Comparison of ENCODE assay signal across 1 cellular context in the genomic region with DNA sequence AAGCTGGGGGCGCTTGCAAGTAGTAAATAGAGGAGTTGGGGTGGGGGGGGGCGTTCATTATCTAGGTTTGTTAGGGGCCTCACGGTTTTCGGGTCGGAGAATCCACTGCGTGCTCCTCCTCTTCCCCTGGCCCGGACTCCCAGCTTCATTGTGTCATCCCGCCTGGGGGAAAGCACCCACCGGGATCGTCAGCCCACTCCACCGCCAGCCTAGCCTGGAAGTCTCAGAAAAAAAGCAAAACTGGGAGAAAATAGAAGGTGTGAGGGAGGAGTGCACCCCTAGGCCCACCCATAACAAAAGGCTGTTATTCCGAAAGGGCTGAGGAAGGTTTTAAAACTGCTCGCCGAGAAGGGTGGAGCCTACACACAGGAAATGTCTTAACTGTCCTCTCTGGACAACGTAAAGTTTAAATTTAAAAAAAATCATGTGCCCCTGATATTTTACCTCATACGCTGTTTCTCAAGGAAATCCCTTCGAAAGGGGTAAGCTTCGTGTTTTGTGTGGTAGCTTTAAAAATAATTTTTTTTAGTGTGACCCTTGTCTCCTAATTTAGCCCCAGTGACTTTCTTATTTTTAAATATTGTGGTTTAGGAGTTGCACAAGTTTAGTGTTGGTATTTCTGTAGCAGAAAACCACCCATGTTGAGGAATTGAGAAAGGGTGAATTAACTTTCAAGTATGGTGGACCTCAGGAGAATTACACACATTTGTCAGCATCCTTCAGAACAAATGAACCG.
TF ChIP-seq lines count a peak whose summit lies in the region.

No MANE protein-coding gene starts in this region.

TF ChIP-seq in HepG2, 621 proteins besides CTCF, POLR2A, EP300 and RAD21 (continued from another document and continues in another):
- TF ChIP-seq ETS1 (CRISPR knock-in tag; IDR thresholded peaks at IDR 0.05) (0 out of 2 replicates have a peak, but pooled peaks have one; percentile 19), DR1 (CRISPR knock-in tag; IDR thresholded peaks at IDR 0.05) (no peak), MZF1 (CRISPR knock-in tag; IDR thresholded peaks at IDR 0.05; ENCODE audit: borderline replicate concordance) (no peak), HOXA3 (CRISPR knock-in tag; IDR thresholded peaks at IDR 0.05) (no peak), RFX5 (IDR thresholded peaks at IDR 0.05; ENCODE audit: low read depth, low read length) (no peak), FOXO1 (CRISPR knock-in tag; IDR thresholded peaks at IDR 0.05) (no peak), MTA1 (CRISPR knock-in tag; IDR thresholded peaks at IDR 0.05; ENCODE audit: borderline replicate concordance) (no peak), ZBTB20 (CRISPR knock-in tag; IDR thresholded peaks at IDR 0.05; ENCODE audit: borderline replicate concordance, low read depth) (no peak), PHF21A (CRISPR knock-in tag; IDR thresholded peaks at IDR 0.05) (no peak), IRF2 (CRISPR knock-in tag; IDR thresholded peaks at IDR 0.05) (no peak), ZNF367 (CRISPR knock-in tag; IDR thresholded peaks at IDR 0.05; ENCODE audit: borderline replicate concordance) (no peak), ATF6 (CRISPR knock-in tag; conservative IDR thresholded peaks at IDR 0.05) (no peak), ZNF326 (CRISPR knock-in tag; IDR thresholded peaks at IDR 0.05; ENCODE audit: borderline replicate concordance) (no peak), MAFK (conservative IDR thresholded peaks at IDR 0.05 in 1 of 2, IDR thresholded peaks at IDR 0.05 in 1 of 2; ENCODE audit: low read length in 2 of 2) (no peak), ZNF737 (CRISPR knock-in tag; IDR thresholded peaks at IDR 0.05; ENCODE audit: borderline replicate concordance) (no peak), ZFP41 (CRISPR knock-in tag; IDR thresholded peaks at IDR 0.05; ENCODE audit: borderline replicate concordance) (no peak), FOSL1 (CRISPR knock-in tag; IDR thresholded peaks at IDR 0.05; ENCODE audit: borderline replicate concordance) (no peak), PHF20 (CRISPR knock-in tag; IDR thresholded peaks at IDR 0.05) (no peak), ZNF816 (CRISPR knock-in tag; IDR thresholded peaks at IDR 0.05; ENCODE audit: borderline replicate concordance) (no peak), HDAC1 (CRISPR knock-in tag; IDR thresholded peaks at IDR 0.05) (peak; percentile 11; the same call in 1 of the 2 replicates), ZNF501 (CRISPR knock-in tag; IDR thresholded peaks at IDR 0.05) (0 out of 2 replicates have a peak, but pooled peaks have one; percentile 57), MYPOP (CRISPR knock-in tag; IDR thresholded peaks at IDR 0.05) (no peak), ADNP (CRISPR knock-in tag; IDR thresholded peaks at IDR 0.05) (no peak), KIAA2018 (CRISPR knock-in tag; IDR thresholded peaks at IDR 0.05; ENCODE audit: borderline replicate concordance) (no peak), SMAD3 (CRISPR knock-in tag; IDR thresholded peaks at IDR 0.05) (no peak), NFIC (IDR thresholded peaks at IDR 0.05; ENCODE audit: low read length) (no peak), BCL6 (CRISPR knock-in tag; IDR thresholded peaks at IDR 0.05) (no peak), KDM5A (IDR thresholded peaks at IDR 0.05; ENCODE audit: borderline replicate concordance, low read length) (no peak), JUND (CRISPR knock-in tag; IDR thresholded peaks at IDR 0.05) (no peak), ZNF263 (CRISPR knock-in tag; IDR thresholded peaks at IDR 0.05) (peak; percentile 53), ATF7 (IDR thresholded peaks at IDR 0.05) (no peak), ATF7 (CRISPR knock-in tag; IDR thresholded peaks at IDR 0.05) (no peak)
- TF ChIP-seq, protein P1, sequence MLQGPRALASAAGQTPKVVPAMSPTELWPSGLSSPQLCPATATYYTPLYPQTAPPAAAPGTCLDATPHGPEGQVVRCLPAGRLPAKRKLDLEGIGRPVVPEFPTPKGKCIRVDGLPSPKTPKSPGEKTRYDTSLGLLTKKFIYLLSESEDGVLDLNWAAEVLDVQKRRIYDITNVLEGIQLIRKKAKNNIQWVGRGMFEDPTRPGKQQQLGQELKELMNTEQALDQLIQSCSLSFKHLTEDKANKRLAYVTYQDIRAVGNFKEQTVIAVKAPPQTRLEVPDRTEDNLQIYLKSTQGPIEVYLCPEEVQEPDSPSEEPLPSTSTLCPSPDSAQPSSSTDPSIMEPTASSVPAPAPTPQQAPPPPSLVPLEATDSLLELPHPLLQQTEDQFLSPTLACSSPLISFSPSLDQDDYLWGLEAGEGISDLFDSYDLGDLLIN (CRISPR knock-in tag; IDR thresholded peaks at IDR 0.05; ENCODE audit: borderline replicate concordance) = no peak
- TF ChIP-seq, protein P2, sequence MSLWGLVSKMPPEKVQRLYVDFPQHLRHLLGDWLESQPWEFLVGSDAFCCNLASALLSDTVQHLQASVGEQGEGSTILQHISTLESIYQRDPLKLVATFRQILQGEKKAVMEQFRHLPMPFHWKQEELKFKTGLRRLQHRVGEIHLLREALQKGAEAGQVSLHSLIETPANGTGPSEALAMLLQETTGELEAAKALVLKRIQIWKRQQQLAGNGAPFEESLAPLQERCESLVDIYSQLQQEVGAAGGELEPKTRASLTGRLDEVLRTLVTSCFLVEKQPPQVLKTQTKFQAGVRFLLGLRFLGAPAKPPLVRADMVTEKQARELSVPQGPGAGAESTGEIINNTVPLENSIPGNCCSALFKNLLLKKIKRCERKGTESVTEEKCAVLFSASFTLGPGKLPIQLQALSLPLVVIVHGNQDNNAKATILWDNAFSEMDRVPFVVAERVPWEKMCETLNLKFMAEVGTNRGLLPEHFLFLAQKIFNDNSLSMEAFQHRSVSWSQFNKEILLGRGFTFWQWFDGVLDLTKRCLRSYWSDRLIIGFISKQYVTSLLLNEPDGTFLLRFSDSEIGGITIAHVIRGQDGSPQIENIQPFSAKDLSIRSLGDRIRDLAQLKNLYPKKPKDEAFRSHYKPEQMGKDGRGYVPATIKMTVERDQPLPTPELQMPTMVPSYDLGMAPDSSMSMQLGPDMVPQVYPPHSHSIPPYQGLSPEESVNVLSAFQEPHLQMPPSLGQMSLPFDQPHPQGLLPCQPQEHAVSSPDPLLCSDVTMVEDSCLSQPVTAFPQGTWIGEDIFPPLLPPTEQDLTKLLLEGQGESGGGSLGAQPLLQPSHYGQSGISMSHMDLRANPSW (CRISPR knock-in tag; IDR thresholded peaks at IDR 0.05; ENCODE audit: borderline replicate concordance) = no peak
- TF ChIP-seq, protein P3, sequence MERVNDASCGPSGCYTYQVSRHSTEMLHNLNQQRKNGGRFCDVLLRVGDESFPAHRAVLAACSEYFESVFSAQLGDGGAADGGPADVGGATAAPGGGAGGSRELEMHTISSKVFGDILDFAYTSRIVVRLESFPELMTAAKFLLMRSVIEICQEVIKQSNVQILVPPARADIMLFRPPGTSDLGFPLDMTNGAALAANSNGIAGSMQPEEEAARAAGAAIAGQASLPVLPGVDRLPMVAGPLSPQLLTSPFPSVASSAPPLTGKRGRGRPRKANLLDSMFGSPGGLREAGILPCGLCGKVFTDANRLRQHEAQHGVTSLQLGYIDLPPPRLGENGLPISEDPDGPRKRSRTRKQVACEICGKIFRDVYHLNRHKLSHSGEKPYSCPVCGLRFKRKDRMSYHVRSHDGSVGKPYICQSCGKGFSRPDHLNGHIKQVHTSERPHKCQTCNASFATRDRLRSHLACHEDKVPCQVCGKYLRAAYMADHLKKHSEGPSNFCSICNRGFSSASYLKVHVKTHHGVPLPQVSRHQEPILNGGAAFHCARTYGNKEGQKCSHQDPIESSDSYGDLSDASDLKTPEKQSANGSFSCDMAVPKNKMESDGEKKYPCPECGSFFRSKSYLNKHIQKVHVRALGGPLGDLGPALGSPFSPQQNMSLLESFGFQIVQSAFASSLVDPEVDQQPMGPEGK (CRISPR knock-in tag; IDR thresholded peaks at IDR 0.05) = 0 out of 2 replicates have a peak, but pooled peaks have one; percentile 20
- TF ChIP-seq, protein P4, sequence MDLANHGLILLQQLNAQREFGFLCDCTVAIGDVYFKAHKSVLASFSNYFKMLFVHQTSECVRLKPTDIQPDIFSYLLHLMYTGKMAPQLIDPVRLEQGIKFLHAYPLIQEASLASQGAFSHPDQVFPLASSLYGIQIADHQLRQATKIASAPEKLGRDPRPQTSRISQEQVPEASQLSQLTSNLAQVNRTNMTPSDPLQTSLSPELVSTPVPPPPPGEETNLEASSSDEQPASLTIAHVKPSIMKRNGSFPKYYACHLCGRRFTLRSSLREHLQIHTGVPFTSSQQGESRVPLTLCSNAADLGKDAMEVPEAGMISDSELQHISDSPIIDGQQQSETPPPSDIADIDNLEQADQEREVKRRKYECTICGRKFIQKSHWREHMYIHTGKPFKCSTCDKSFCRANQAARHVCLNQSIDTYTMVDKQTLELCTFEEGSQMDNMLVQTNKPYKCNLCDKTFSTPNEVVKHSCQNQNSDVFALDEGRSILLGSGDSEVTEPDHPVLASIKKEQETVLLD (CRISPR knock-in tag; IDR thresholded peaks at IDR 0.05; ENCODE audit: low read depth) = no peak
